In genomic region chr16:21116148-21116693, GRCh38 we compare ENCODE assay signal across 10 cellular contexts. TPM values are rescaled to one million over a fixed set of nuclear protein-coding genes. Genes with fewer than 3 reads are reported as not detected.
DNase-seq lines count a peak whose midpoint lies in the region; ATAC-seq, FAIRE-seq and TF ChIP-seq lines count a peak whose summit lies in the region.
"Had no signal": no experiment of that assay in that cellular context is flagged by ENCODE, and none has a peak within 500 bp of the region (broad histone marks: within the 10 kb centered on the region; RNA-seq: fewer than 3 reads in every experiment).

No MANE protein-coding gene starts in this region.

- no peaks in the 10 kb centered on the region for H3K9me3 ChIP-seq in endodermal cell (ENCODE audit: control insufficient read depth, low read length)

- FAIRE-seq in RCC 7860 (lab: Jason Lieb, UNC) = no peak

- no peak for DNase-seq in activated naive CD4-positive, alpha-beta T cell treated with anti-CD3 and anti-CD28 coated beads, Interleukin-2, amount 10 ng/mL, durations not matched to agents 7 days and 5 days
- DNase-seq in activated naive CD4-positive, alpha-beta T cell treated with anti-CD3 and anti-CD28 coated beads, Interleukin-2, amount 50 U/mL, for 16 hours = no peak
- DNase-seq in RPMI7951 (ENCODE audit: low read depth) = peak; percentile 50
- DNase-seq in endodermal cell = peak; percentile 52
- DNase-seq in RCC 7860 (ENCODE audit: low spot score) = no peak
- DNase-seq in germinal center (ENCODE audit: low spot score) = no peak

- peak; percentile 85 for ATAC-seq in stimulated activated memory B cell treated with anti-CD40 and anti-IgM and Interleukin-4, amounts not matched to agents 10 μg/mL and 1 μg/mL and 100 μg/mL, for 72 hours
- ATAC-seq in GM19351 (IDR thresholded peaks at IDR 0.05; ENCODE audit: unreplicated experiment) = no peak

- CTCF ChIA-PET in activated naive CD4-positive, alpha-beta T cell treated with anti-CD3 and anti-CD28 coated beads, Interleukin-2, amount 10 ng/mL, durations not matched to agents 7 days and 5 days (lab: Charles Lee) = no interaction called here

- 68 to 69% methylated on average over 8 to 13 of the region's 13 CpGs for WGBS in endodermal cell (ENCODE audit: insufficient coverage in 1 of 2, insufficient read length in 1 of 2), 2 experiments

- H3K4me3 Mint-ChIP-seq in activated naive CD4-positive, alpha-beta T cell treated with anti-CD3 and anti-CD28 coated beads, Interleukin-2, amount 10 ng/mL, durations not matched to agents 7 days and 5 days = peak overlapping the region; percentile 52
- H3K4me3 Mint-ChIP-seq in endodermal cell = no peak overlapping the region
- peak overlapping the region; percentile 79 for H3K4me3 Mint-ChIP-seq in stimulated activated memory B cell treated with anti-CD40 and anti-IgM and Interleukin-4, amounts not matched to agents 10 μg/mL and 1 μg/mL and 100 μg/mL, for 72 hours
- H3K4me3 Mint-ChIP-seq: dendritic cell treated with granulocyte-macrophage colony-stimulating factor and Interleukin-4, amounts not matched to agents 40 ng/mL and 50 ng/mL, for 4 days had no signal

- no peaks in the 10 kb centered on the region for H3K27me3 ChIP-seq in endodermal cell (ENCODE audit: control insufficient read depth, insufficient read depth, low read length, poor library complexity, severe bottlenecking)

- H3K27me3 Mint-ChIP-seq in activated naive CD4-positive, alpha-beta T cell treated with anti-CD3 and anti-CD28 coated beads, Interleukin-2, amount 10 ng/mL, durations not matched to agents 7 days and 5 days = no peaks in the 10 kb centered on the region
- no peaks in the 10 kb centered on the region for H3K27me3 Mint-ChIP-seq in endodermal cell (ENCODE audit: insufficient read depth)
- H3K27me3 Mint-ChIP-seq in stimulated activated memory B cell treated with anti-CD40 and anti-IgM and Interleukin-4, amounts not matched to agents 10 μg/mL and 1 μg/mL and 100 μg/mL, for 72 hours = no peaks in the 10 kb centered on the region
- H3K27me3 Mint-ChIP-seq: dendritic cell treated with granulocyte-macrophage colony-stimulating factor and Interleukin-4, amounts not matched to agents 40 ng/mL and 50 ng/mL, for 4 days had no signal

- peaks cover 8% of the 10 kb centered on the region for H3K4me1 Mint-ChIP-seq in activated naive CD4-positive, alpha-beta T cell treated with anti-CD3 and anti-CD28 coated beads, Interleukin-2, amount 10 ng/mL, durations not matched to agents 7 days and 5 days
- peaks cover 5% of the 10 kb centered on the region for H3K4me1 Mint-ChIP-seq in endodermal cell
- H3K4me1 Mint-ChIP-seq in stimulated activated memory B cell treated with anti-CD40 and anti-IgM and Interleukin-4, amounts not matched to agents 10 μg/mL and 1 μg/mL and 100 μg/mL, for 72 hours = peaks cover 17% of the 10 kb centered on the region

- H3K9ac ChIP-seq in endodermal cell (ENCODE audit: extremely low read depth, low read length, poor library complexity, severe bottlenecking) = no peak overlapping the region

- no peak overlapping the region for H3K4me3 ChIP-seq in endodermal cell (ENCODE audit: low read length)

- no peaks in the 10 kb centered on the region for H3K4me1 ChIP-seq in endodermal cell (ENCODE audit: control insufficient read depth, insufficient read depth, low read length)

- H3K9me3 Mint-ChIP-seq in activated naive CD4-positive, alpha-beta T cell treated with anti-CD3 and anti-CD28 coated beads, Interleukin-2, amount 10 ng/mL, durations not matched to agents 7 days and 5 days = peaks cover 12% of the 10 kb centered on the region
- no peaks in the 10 kb centered on the region for H3K9me3 Mint-ChIP-seq in endodermal cell
- H3K9me3 Mint-ChIP-seq in stimulated activated memory B cell treated with anti-CD40 and anti-IgM and Interleukin-4, amounts not matched to agents 10 μg/mL and 1 μg/mL and 100 μg/mL, for 72 hours = peaks cover 15% of the 10 kb centered on the region

- H3K27ac Mint-ChIP-seq in activated naive CD4-positive, alpha-beta T cell treated with anti-CD3 and anti-CD28 coated beads, Interleukin-2, amount 10 ng/mL, durations not matched to agents 7 days and 5 days = peak overlapping the region; percentile 67
- no peak overlapping the region for H3K27ac Mint-ChIP-seq in endodermal cell
- H3K27ac Mint-ChIP-seq in stimulated activated memory B cell treated with anti-CD40 and anti-IgM and Interleukin-4, amounts not matched to agents 10 μg/mL and 1 μg/mL and 100 μg/mL, for 72 hours = peak overlapping the region; percentile 86
- H3K27ac Mint-ChIP-seq: dendritic cell treated with granulocyte-macrophage colony-stimulating factor and Interleukin-4, amounts not matched to agents 40 ng/mL and 50 ng/mL, for 4 days had no signal

- no peak for TF ChIP-seq CTCF in endodermal cell (conservative IDR thresholded peaks at IDR 0.05)

- H3K36me3 ChIP-seq in endodermal cell (ENCODE audit: control insufficient read depth, insufficient read depth, low read length) = no peaks in the 10 kb centered on the region

- H3K27ac ChIP-seq in endodermal cell (ENCODE audit: low read depth, low read length) = no peak overlapping the region

- H3K36me3 Mint-ChIP-seq in activated naive CD4-positive, alpha-beta T cell treated with anti-CD3 and anti-CD28 coated beads, Interleukin-2, amount 10 ng/mL, durations not matched to agents 7 days and 5 days = no peaks in the 10 kb centered on the region
- no peaks in the 10 kb centered on the region for H3K36me3 Mint-ChIP-seq in endodermal cell (ENCODE audit: low read depth)
- peaks cover 38% of the 10 kb centered on the region for H3K36me3 Mint-ChIP-seq in stimulated activated memory B cell treated with anti-CD40 and anti-IgM and Interleukin-4, amounts not matched to agents 10 μg/mL and 1 μg/mL and 100 μg/mL, for 72 hours

RNA-seq across cellular contexts. Expression of gene DNAH3, which starts 34.4 kb away (rescaled TPM):
- total RNA-seq in RPMI7951 (2014; rRNA removed; shearing (Covaris generic)) = under 0.01 TPM in 1 of 2 replicates, not detected in the other
- total RNA-seq in endodermal cell = under 1 TPM; 0.40 to 0.82 TPM
- polyA plus RNA-seq in endodermal cell (2013, experiment 1 of 2) = 0.11 TPM
- 0.29 TPM for polyA plus RNA-seq in endodermal cell (2013, experiment 2 of 2)
- polyA plus RNA-seq: BJ had no signal

RNA-seq across cellular contexts. Expression of gene LDAF1, which starts 42.3 kb away (rescaled TPM):
- total RNA-seq in RPMI7951 (2014; rRNA removed; shearing (Covaris generic)) = 13.0 and 20.7 TPM in 2 replicates
- 10 to 100 TPM; 16.5 to 28.8 TPM for total RNA-seq in endodermal cell
- 32.2 TPM for polyA plus RNA-seq in endodermal cell (2013, experiment 1 of 2)
- polyA plus RNA-seq in endodermal cell (2013, experiment 2 of 2) = 26.5 TPM

Comparison
In these comparisons a context has a peak if more than half of its experiments do, and no peak if none do; other contexts are left out.
1. DNase-seq: peak in RPMI7951 (single experiment) and endodermal cell (single experiment); none in activated naive CD4-positive, alpha-beta T cell treated with anti-CD3 and anti-CD28 coated beads, Interleukin-2, amount 10 ng/mL, durations not matched to agents 7 days and 5 days (single experiment), activated naive CD4-positive, alpha-beta T cell treated with anti-CD3 and anti-CD28 coated beads, Interleukin-2, amount 50 U/mL, for 16 hours (single experiment), RCC 7860 (single experiment) and germinal center (single experiment).